In the genomic region with DNA sequence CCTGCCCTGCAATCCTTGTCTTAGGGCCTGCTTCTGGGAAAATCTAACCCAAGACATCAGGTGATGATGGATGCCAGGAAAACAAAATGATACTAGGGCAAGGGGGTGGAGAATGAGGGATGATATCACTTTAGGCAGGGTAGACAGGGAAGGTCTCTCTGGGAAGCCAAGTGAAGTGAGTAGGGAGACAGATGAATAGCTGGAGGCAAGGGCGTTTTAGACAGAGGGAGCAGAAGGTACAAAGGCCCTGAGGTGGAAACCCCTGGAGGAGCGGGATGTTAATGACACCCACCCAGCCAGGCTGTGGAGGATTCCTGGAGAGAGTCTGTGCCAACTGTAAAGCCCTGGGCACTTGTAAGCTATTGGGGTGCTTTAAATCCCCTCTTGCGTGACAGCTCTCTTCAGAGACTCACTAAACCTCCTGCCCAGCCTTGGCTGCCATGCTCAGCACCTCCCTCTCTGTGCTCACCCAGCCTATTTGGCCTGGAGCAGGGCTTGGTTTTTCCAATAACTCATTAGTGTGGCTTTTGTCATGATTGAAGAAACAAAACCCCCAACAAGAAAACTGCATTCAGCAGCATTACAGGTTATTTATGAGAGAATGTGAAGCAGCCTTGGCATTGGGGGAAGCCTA, we compare ENCODE assay signal across 2 cellular contexts.
TF ChIP-seq lines count a peak whose summit lies in the region.

No MANE protein-coding gene starts in this region.

TF ChIP-seq in HEK293, 187 proteins besides CTCF, POLR2A, EP300 and RAD21:
- no peak for TF ChIP-seq SCRT2 (tag by site-specific recombination; IDR thresholded peaks at IDR 0.05)
- no peak for TF ChIP-seq ZNF341 (tag by site-specific recombination; IDR thresholded peaks at IDR 0.05; ENCODE audit: low read depth)
- TF ChIP-seq ZNF747 (tag by site-specific recombination; IDR thresholded peaks at IDR 0.05) = no peak
- TF ChIP-seq, protein P1, sequence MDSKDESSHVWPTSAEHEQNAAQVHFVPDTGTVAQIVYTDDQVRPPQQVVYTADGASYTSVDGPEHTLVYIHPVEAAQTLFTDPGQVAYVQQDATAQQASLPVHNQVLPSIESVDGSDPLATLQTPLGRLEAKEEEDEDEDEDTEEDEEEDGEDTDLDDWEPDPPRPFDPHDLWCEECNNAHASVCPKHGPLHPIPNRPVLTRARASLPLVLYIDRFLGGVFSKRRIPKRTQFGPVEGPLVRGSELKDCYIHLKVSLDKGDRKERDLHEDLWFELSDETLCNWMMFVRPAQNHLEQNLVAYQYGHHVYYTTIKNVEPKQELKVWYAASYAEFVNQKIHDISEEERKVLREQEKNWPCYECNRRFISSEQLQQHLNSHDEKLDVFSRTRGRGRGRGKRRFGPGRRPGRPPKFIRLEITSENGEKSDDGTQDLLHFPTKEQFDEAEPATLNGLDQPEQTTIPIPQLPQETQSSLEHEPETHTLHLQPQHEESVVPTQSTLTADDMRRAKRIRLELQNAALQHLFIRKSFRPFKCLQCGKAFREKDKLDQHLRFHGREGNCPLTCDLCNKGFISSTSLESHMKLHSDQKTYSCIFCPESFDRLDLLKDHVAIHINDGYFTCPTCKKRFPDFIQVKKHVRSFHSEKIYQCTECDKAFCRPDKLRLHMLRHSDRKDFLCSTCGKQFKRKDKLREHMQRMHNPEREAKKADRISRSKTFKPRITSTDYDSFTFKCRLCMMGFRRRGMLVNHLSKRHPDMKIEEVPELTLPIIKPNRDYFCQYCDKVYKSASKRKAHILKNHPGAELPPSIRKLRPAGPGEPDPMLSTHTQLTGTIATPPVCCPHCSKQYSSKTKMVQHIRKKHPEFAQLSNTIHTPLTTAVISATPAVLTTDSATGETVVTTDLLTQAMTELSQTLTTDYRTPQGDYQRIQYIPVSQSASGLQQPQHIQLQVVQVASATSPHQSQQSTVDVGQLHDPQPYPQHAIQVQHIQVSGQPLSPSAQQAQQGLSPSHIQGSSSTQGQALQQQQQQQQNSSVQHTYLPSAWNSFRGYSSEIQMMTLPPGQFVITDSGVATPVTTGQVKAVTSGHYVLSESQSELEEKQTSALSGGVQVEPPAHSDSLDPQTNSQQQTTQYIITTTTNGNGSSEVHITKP (tag by site-specific recombination; IDR thresholded peaks at IDR 0.05) = peak; percentile 76
- no peak for TF ChIP-seq HOXC10 (CRISPR knock-in tag; IDR thresholded peaks at IDR 0.05)
- no peak for TF ChIP-seq ZNF549 (tag by site-specific recombination; IDR thresholded peaks at IDR 0.05)
- TF ChIP-seq ZBTB17 (tag by site-specific recombination; IDR thresholded peaks at IDR 0.05) = 0 out of 2 replicates have a peak, but pooled peaks have one; percentile 14
- TF ChIP-seq ZNF701 (tag by site-specific recombination; IDR thresholded peaks at IDR 0.05) = no peak
- peak; percentile 83 for TF ChIP-seq ZNF623 (tag by site-specific recombination; IDR thresholded peaks at IDR 0.05)
- TF ChIP-seq ZFHX2 (tag by site-specific recombination; conservative IDR thresholded peaks at IDR 0.05) = no peak

TF ChIP-seq in K562, 482 proteins besides CTCF, POLR2A, EP300 and RAD21:
- TF ChIP-seq RBM25 (IDR thresholded peaks at IDR 0.05; ENCODE audit: low read depth, low read length, severe bottlenecking) = peak; percentile 39
- no peak for TF ChIP-seq CBFA2T2 (conservative IDR thresholded peaks at IDR 0.05)
